In the genomic region with DNA sequence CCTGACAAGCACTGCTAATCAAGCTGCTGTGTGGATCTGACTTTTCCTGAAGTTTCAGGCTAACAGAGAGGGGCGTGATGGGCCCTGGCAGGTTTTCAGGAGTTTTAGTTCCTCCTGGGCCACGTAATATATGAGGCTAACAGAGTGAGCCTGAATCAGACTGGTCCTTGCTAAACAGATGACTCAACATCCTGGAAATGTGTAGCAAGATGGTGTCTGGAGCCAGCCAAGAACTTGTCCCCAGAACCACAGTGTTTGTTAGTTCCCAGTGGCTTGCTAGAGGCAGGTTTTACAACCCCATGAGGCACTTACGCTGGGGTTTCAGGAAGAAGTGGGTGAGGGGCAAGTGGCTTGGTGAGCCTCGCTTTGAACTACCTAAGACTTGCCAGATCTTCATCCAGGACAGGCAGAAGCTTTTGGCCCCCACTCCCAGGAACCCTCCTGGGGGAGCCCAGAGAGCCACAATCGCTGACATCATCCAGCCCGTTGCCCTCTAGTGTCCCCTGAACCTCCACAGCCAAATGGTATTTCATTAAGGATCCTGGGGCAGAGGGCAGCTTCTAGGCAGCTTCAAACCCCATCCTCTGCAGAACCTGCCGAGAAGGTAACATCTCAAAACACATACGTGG, we compare ENCODE assay signal across 8 cellular contexts. TPM values are rescaled to one million over a fixed set of nuclear protein-coding genes. Genes with fewer than 3 reads are reported as not detected.
DNase-seq lines count a peak whose midpoint lies in the region; ATAC-seq and TF ChIP-seq lines count a peak whose summit lies in the region.

No MANE protein-coding gene starts in this region.

- in situ Hi-C loops in G401 (cut with HindIII; ENCODE audit: low sequenced_read_pairs) = loop anchor here (5.0 kb wide), 1 partner anchor 88 kb away; a partner anchor contains a TSS

- intact Hi-C loops in esophagus squamous epithelium (cut with DNase I) = no loop called here

- H3K27me3 Mint-ChIP-seq in activated T-cell treated with anti-CD3 and anti-CD28 coated beads, Interleukin-2, amount 50 U/mL, for 24 hours = peaks cover 42% of the 10 kb centered on the region
- H3K27me3 Mint-ChIP-seq in nephron progenitor cell (ENCODE audit: low read depth, poor library complexity) = peaks cover 3% of the 10 kb centered on the region

- peak overlapping the region in 1 of 4 donors; percentile 36 for H3K4me3 ChIP-seq in esophagus squamous epithelium

- no peak for DNase-seq in activated T-cell treated with anti-CD3 and anti-CD28 coated beads, Interleukin-2, amount 50 U/mL, for 24 hours
- no peak for DNase-seq in activated T-cell treated with anti-CD3 and anti-CD28 coated beads for 4 hours
- no peak for DNase-seq in esophagus squamous epithelium (lab: John Stamatoyannopoulos, UW)
- DNase-seq in nephron progenitor cell = no peak
- DNase-seq in G401 (ENCODE audit: low spot score) = no peak
- DNase-seq in effector CD4-positive, alpha-beta T cell = no peak

- TF ChIP-seq CTCF in esophagus squamous epithelium (IDR thresholded peaks at IDR 0.05) (no peak), nephron progenitor cell (IDR thresholded peaks at IDR 0.05) (no peak)

- peaks cover 16% of the 10 kb centered on the region for H3K4me1 Mint-ChIP-seq in activated T-cell treated with anti-CD3 and anti-CD28 coated beads, Interleukin-2, amount 50 U/mL, for 24 hours (ENCODE audit: low read depth)
- H3K4me1 Mint-ChIP-seq in nephron progenitor cell = peaks cover 38% of the 10 kb centered on the region

- no peaks in the 10 kb centered on the region for H3K9me3 Mint-ChIP-seq in activated T-cell treated with anti-CD3 and anti-CD28 coated beads, Interleukin-2, amount 50 U/mL, for 24 hours
- H3K9me3 Mint-ChIP-seq in nephron progenitor cell = peaks cover 10% of the 10 kb centered on the region

- H3K36me3 ChIP-seq in esophagus squamous epithelium = no peaks in the 10 kb centered on the region

- TF ChIP-seq POLR2A in esophagus squamous epithelium (IDR thresholded peaks at IDR 0.05) = no peak

- WGBS in esophagus squamous epithelium, 2 donors = 28 to 36% methylated on average over 5 of the region's 8 CpGs

- no peaks in the 10 kb centered on the region for H3K27me3 ChIP-seq in esophagus squamous epithelium

- peak overlapping the region; percentile 75 to 92 (median 83) for H3K27ac ChIP-seq in esophagus squamous epithelium

- peaks cover 17 to 33% (median 31%) of the 10 kb centered on the region in 3 donors for H3K4me1 ChIP-seq in esophagus squamous epithelium

- H3K27ac Mint-ChIP-seq in activated T-cell treated with anti-CD3 and anti-CD28 coated beads, Interleukin-2, amount 50 U/mL, for 24 hours = peak overlapping the region; percentile 83
- H3K27ac Mint-ChIP-seq in nephron progenitor cell = peak overlapping the region; percentile 83

- no peaks in the 10 kb centered on the region for H3K36me3 Mint-ChIP-seq in activated T-cell treated with anti-CD3 and anti-CD28 coated beads, Interleukin-2, amount 50 U/mL, for 24 hours (ENCODE audit: low read depth)
- H3K36me3 Mint-ChIP-seq in nephron progenitor cell (ENCODE audit: low read depth) = no peaks in the 10 kb centered on the region

- no peak overlapping the region for H3K4me3 Mint-ChIP-seq in activated T-cell treated with anti-CD3 and anti-CD28 coated beads, Interleukin-2, amount 50 U/mL, for 24 hours
- peak overlapping the region; percentile 34 for H3K4me3 Mint-ChIP-seq in nephron progenitor cell

- peak; percentile 92 for ATAC-seq in SK-N-SH treated with all-trans-retinoic acid at 6 μM for 48 hours
- ATAC-seq in GM21786 (IDR thresholded peaks at IDR 0.05; ENCODE audit: unreplicated experiment) = no peak

- no peaks in the 10 kb centered on the region for H3K9me3 ChIP-seq in esophagus squamous epithelium

TF ChIP-seq in SK-N-SH treated with all-trans-retinoic acid at 6 μM for 48 hours, 23 proteins besides CTCF, POLR2A, EP300 and RAD21 (continues in another document):
- TF ChIP-seq ESRRG (CRISPR knock-in tag; IDR thresholded peaks at IDR 0.05) (no peak), ZC3H10 (CRISPR knock-in tag; IDR thresholded peaks at IDR 0.05) (no peak), TCF4 (CRISPR knock-in tag; IDR thresholded peaks at IDR 0.05; ENCODE audit: borderline replicate concordance) (no peak), PPARA (CRISPR knock-in tag; IDR thresholded peaks at IDR 0.05; ENCODE audit: borderline replicate concordance) (no peak), ZFP3 (CRISPR knock-in tag; IDR thresholded peaks at IDR 0.05) (peak; percentile 76; the same call in 1 of the 2 replicates), TOX (CRISPR knock-in tag; IDR thresholded peaks at IDR 0.05; ENCODE audit: borderline replicate concordance) (no peak), ZNF8 (CRISPR knock-in tag; IDR thresholded peaks at IDR 0.05) (no peak), ISL1 (CRISPR knock-in tag; IDR thresholded peaks at IDR 0.05) (no peak), GLIS3 (CRISPR knock-in tag; IDR thresholded peaks at IDR 0.05) (no peak), ZNF70 (CRISPR knock-in tag; IDR thresholded peaks at IDR 0.05) (no peak), SNAI2 (CRISPR knock-in tag; IDR thresholded peaks at IDR 0.05) (no peak), OSR1 (CRISPR knock-in tag; IDR thresholded peaks at IDR 0.05) (no peak)
- TF ChIP-seq, protein P1, sequence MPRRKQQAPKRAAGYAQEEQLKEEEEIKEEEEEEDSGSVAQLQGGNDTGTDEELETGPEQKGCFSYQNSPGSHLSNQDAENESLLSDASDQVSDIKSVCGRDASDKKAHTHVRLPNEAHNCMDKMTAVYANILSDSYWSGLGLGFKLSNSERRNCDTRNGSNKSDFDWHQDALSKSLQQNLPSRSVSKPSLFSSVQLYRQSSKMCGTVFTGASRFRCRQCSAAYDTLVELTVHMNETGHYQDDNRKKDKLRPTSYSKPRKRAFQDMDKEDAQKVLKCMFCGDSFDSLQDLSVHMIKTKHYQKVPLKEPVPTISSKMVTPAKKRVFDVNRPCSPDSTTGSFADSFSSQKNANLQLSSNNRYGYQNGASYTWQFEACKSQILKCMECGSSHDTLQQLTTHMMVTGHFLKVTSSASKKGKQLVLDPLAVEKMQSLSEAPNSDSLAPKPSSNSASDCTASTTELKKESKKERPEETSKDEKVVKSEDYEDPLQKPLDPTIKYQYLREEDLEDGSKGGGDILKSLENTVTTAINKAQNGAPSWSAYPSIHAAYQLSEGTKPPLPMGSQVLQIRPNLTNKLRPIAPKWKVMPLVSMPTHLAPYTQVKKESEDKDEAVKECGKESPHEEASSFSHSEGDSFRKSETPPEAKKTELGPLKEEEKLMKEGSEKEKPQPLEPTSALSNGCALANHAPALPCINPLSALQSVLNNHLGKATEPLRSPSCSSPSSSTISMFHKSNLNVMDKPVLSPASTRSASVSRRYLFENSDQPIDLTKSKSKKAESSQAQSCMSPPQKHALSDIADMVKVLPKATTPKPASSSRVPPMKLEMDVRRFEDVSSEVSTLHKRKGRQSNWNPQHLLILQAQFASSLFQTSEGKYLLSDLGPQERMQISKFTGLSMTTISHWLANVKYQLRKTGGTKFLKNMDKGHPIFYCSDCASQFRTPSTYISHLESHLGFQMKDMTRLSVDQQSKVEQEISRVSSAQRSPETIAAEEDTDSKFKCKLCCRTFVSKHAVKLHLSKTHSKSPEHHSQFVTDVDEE (CRISPR knock-in tag; IDR thresholded peaks at IDR 0.05) = no peak
- TF ChIP-seq, protein P2, sequence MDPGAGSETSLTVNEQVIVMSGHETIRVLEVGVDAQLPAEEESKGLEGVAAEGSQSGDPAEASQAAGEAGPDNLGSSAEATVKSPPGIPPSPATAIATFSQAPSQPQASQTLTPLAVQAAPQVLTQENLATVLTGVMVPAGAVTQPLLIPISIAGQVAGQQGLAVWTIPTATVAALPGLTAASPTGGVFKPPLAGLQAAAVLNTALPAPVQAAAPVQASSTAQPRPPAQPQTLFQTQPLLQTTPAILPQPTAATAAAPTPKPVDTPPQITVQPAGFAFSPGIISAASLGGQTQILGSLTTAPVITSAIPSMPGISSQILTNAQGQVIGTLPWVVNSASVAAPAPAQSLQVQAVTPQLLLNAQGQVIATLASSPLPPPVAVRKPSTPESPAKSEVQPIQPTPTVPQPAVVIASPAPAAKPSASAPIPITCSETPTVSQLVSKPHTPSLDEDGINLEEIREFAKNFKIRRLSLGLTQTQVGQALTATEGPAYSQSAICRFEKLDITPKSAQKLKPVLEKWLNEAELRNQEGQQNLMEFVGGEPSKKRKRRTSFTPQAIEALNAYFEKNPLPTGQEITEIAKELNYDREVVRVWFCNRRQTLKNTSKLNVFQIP (CRISPR knock-in tag; IDR thresholded peaks at IDR 0.05; ENCODE audit: borderline replicate concordance, low read depth) = no peak
- TF ChIP-seq, protein P3, sequence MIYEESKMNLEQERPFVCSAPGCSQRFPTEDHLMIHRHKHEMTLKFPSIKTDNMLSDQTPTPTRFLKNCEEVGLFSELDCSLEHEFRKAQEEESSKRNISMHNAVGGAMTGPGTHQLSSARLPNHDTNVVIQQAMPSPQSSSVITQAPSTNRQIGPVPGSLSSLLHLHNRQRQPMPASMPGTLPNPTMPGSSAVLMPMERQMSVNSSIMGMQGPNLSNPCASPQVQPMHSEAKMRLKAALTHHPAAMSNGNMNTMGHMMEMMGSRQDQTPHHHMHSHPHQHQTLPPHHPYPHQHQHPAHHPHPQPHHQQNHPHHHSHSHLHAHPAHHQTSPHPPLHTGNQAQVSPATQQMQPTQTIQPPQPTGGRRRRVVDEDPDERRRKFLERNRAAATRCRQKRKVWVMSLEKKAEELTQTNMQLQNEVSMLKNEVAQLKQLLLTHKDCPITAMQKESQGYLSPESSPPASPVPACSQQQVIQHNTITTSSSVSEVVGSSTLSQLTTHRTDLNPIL (CRISPR knock-in tag; IDR thresholded peaks at IDR 0.05; ENCODE audit: low read depth) = no peak
- TF ChIP-seq, protein P4, sequence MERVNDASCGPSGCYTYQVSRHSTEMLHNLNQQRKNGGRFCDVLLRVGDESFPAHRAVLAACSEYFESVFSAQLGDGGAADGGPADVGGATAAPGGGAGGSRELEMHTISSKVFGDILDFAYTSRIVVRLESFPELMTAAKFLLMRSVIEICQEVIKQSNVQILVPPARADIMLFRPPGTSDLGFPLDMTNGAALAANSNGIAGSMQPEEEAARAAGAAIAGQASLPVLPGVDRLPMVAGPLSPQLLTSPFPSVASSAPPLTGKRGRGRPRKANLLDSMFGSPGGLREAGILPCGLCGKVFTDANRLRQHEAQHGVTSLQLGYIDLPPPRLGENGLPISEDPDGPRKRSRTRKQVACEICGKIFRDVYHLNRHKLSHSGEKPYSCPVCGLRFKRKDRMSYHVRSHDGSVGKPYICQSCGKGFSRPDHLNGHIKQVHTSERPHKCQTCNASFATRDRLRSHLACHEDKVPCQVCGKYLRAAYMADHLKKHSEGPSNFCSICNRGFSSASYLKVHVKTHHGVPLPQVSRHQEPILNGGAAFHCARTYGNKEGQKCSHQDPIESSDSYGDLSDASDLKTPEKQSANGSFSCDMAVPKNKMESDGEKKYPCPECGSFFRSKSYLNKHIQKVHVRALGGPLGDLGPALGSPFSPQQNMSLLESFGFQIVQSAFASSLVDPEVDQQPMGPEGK (CRISPR knock-in tag; IDR thresholded peaks at IDR 0.05; ENCODE audit: borderline replicate concordance) = peak; percentile 67; the same call in 1 of the 2 replicates

RNA-seq across cellular contexts. Expression of a gene that starts 15.9 kb away (rescaled TPM):
- under 1 TPM in 2 of 4 donors, not detected in 2; 0.12 to 0.76 TPM for total RNA-seq in esophagus squamous epithelium
- 1.2 and 4.2 TPM in 2 replicates for total RNA-seq in G401 (2014; rRNA removed; shearing (Covaris generic))

RNA-seq across cellular contexts. Expression of a gene that starts 55.7 kb away (rescaled TPM):
- 10 to 100 TPM; 10.0 to 17.5 (median 13.5) TPM for total RNA-seq in esophagus squamous epithelium
- total RNA-seq in G401 (2014; rRNA removed; shearing (Covaris generic)) = 31.5 and 33.5 TPM in 2 replicates
